Comparison of ENCODE assay signal across 11 cellular contexts in the genomic region with DNA sequence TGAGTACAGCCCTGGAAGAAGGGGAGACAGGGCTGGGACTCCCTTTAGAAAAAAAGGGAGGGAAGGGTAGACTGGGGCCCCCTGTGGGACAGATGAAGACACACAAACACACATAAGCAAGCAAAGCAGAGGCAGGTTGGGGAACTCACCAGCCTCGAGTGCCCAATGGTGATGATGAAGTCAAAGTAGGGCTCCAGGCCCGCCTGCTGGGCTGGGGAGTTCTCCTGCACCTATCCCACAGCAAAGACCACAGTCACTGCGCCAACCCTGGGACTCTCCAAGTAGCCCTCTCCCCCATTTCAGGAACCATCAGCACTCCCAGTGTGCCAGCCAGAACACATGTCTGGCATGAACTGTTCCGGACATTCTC. TPM values are rescaled to one million over a fixed set of nuclear protein-coding genes. Genes with fewer than 3 reads are reported as not detected.
DNase-seq lines count a peak whose midpoint lies in the region; ATAC-seq and TF ChIP-seq lines count a peak whose summit lies in the region.
"Had no signal": no experiment of that assay in that cellular context is flagged by ENCODE, and none has a peak within 500 bp of the region (broad histone marks: within the 10 kb centered on the region; RNA-seq: fewer than 3 reads in every experiment).

No MANE protein-coding gene starts in this region.

- TF ChIP-seq CTCF in GM06990 (IDR thresholded peaks at IDR 0.05; ENCODE audit: insufficient read depth, low read length, poor library complexity, severe bottlenecking) (peak; percentile 33), OCI-LY3 (IDR thresholded peaks at IDR 0.05; ENCODE audit: low read depth, low read length) (peak; percentile 28; the same call in 1 of the 2 replicates), lung (IDR thresholded peaks at IDR 0.05; ENCODE audit: control extremely low read depth, extremely low read depth) (no peak), omental fat pad (IDR thresholded peaks at IDR 0.05) (no peak)

- no peaks in the 10 kb centered on the region for H3K9me3 ChIP-seq in OCI-LY3 (ENCODE audit: insufficient read depth, low read length)
- H3K9me3 ChIP-seq in lung (ENCODE audit: control insufficient read depth in 2 of 2, insufficient read depth in 1 of 2, low read length in 1 of 2): no peaks in the 10 kb centered on the region

- no peak for DNase-seq in GM06990 (ENCODE audit: extremely low read depth, insufficient read length)
- DNase-seq in lung (ENCODE audit: low spot score): peak; percentile 19
- no peak for DNase-seq in omental fat pad (ENCODE audit: low spot score)
- DNase-seq in NCI-H2107 treated with DMSO at 0.1 percent for 48 hours (lab: John Stamatoyannopoulos, UW; ENCODE audit: unreplicated experiment): no peak
- DNase-seq: activated T-cell treated with anti-CD3 and anti-CD28 coated beads, Interleukin-2, amount 50 U/mL, for 1 hour; NCI-H2081; stimulated activated naive CD4-positive, alpha-beta T cell treated with Interleukin-2 at 50 U/mL for 16 hours had no signal

- ATAC-seq in lung (ENCODE audit: insufficient read depth, low FRiP score) (no peak), omental fat pad (ENCODE audit: low FRiP score) (no peak), HG03135 (IDR thresholded peaks at IDR 0.05; ENCODE audit: unreplicated experiment) (no peak)
- ATAC-seq: sciatic nerve had no signal

- H3K36me3 ChIP-seq in GM06990 (ENCODE audit: control insufficient read depth, insufficient read depth, low read length) (peaks cover 14% of the 10 kb centered on the region), OCI-LY3 (replicated peaks; ENCODE audit: low read depth, low read length) (peaks cover 19% of the 10 kb centered on the region), lung (ENCODE audit: control insufficient read depth in 2 of 2, insufficient read depth in 2 of 2, low read length in 2 of 2) (peaks cover 10 to 32% of the 10 kb centered on the region in 2 donors)

- no peak overlapping the region for H3K9ac ChIP-seq in OCI-LY3 (ENCODE audit: low read length)

- H3K4me1 ChIP-seq in OCI-LY3 (ENCODE audit: low read length): peaks cover 12% of the 10 kb centered on the region
- peaks cover 13 to 22% of the 10 kb centered on the region in 2 donors for H3K4me1 ChIP-seq in lung (ENCODE audit: control insufficient read depth in 2 of 2, insufficient read depth in 2 of 2, low read length in 2 of 2)

- 74 to 86% methylated on average over 4 of the region's 4 CpGs for WGBS in lung, 2 donors

- H3K27ac ChIP-seq in OCI-LY3 (ENCODE audit: low read length) (no peak overlapping the region), lung (ENCODE audit: low read depth in 1 of 2, low read length in 1 of 2) (no peak overlapping the region)

- H3K4me3 ChIP-seq in GM06990 (replicated peaks; ENCODE audit: low read depth, low read length): no peak overlapping the region
- H3K4me3 ChIP-seq in OCI-LY3 (ENCODE audit: low read length): no peak overlapping the region
- H3K4me3 ChIP-seq in lung: no peak overlapping the region

- peaks cover 15% of the 10 kb centered on the region for H3K79me2 ChIP-seq in OCI-LY3 (ENCODE audit: low read length)

- H3K4me2 ChIP-seq in OCI-LY3 (ENCODE audit: low read length): no peak overlapping the region

- peaks cover 4% of the 10 kb centered on the region for H4K20me1 ChIP-seq in OCI-LY3 (ENCODE audit: insufficient read depth, low read length)

- no peaks in the 10 kb centered on the region for H3K27me3 ChIP-seq in GM06990 (replicated peaks; ENCODE audit: control insufficient read depth, insufficient read depth, low read length)
- H3K27me3 ChIP-seq in OCI-LY3 (ENCODE audit: low read depth, low read length): peaks cover 5% of the 10 kb centered on the region; the same call in 1 of the 2 replicates
- H3K27me3 ChIP-seq in lung (ENCODE audit: control insufficient read depth, insufficient read depth): no peaks in the 10 kb centered on the region

- no peak overlapping the region for H2AFZ ChIP-seq in OCI-LY3 (ENCODE audit: low read depth, low read length)

RNA-seq across cellular contexts. Expression of gene GORASP1, which starts 4.1 kb away (rescaled TPM):
- 10 to 100 TPM; 54.8 to 71.1 TPM for total RNA-seq in lung
- polyA plus RNA-seq in lung: 10 to 100 TPM; 28.7 to 42.3 TPM
- 10 to 100 TPM; 38.7 to 56.4 (median 51.0) TPM for total RNA-seq in omental fat pad

RNA-seq across cellular contexts. Expression of gene TTC21A, which starts 4.2 kb away (rescaled TPM):
- total RNA-seq in lung (10 to 100 TPM; 14.2 to 30.4 TPM), omental fat pad (1 to 10 TPM; 2.6 to 9.9 (median 2.9) TPM)
- polyA plus RNA-seq in lung: 1 to 10 TPM; 6.1 to 9.2 TPM

RNA-seq across cellular contexts. Expression of gene CSRNP1, which starts 50.1 kb away (rescaled TPM):
- total RNA-seq in lung (10 to 100 TPM; 32.8 to 37.9 TPM), omental fat pad (100 to 1,000 TPM in 2 of 4 donors, 10 to 100 TPM in 2; 52.0 to 321 (median 90.8) TPM)
- 10 to 100 TPM; 25.2 to 97.8 TPM for polyA plus RNA-seq in lung

RNA-seq across cellular contexts. Expression of gene WDR48, which starts 51.5 kb away (rescaled TPM):
- 10 to 100 TPM; 24.1 to 58.8 TPM for total RNA-seq in lung
- 10 to 100 TPM in 1 of 2 donors, 1 to 10 TPM in 1; 8.8 to 13.5 TPM for polyA plus RNA-seq in lung
- total RNA-seq in omental fat pad: 10 to 100 TPM; 16.7 to 37.2 (median 22.7) TPM

RNA-seq across cellular contexts. Expression of gene SCN11A, which starts 51.6 kb away (rescaled TPM):
- total RNA-seq in lung: under 1 TPM; 0.12 to 0.60 TPM
- under 1 TPM; 0.04 to 0.06 TPM for polyA plus RNA-seq in lung
- under 1 TPM; 0.31 to 0.63 (median 0.46) TPM for total RNA-seq in omental fat pad
- total RNA-seq: SK-MEL-5 had no signal

Comparison
In these comparisons a context has a peak if more than half of its experiments do, and no peak if none do; other contexts are left out.
1. CTCF ChIP-seq: peak in GM06990 (single experiment) and OCI-LY3 (single experiment); none in lung (single experiment) and omental fat pad (0 of 3).